8 cellular contexts compared by ENCODE assay signal in genomic region chr16:71722801-71723536, GRCh38.
DNase-seq lines count a peak whose midpoint lies in the region; ATAC-seq and TF ChIP-seq lines count a peak whose summit lies in the region.

No MANE protein-coding gene starts in this region.

- peak overlapping the region; percentile 75 for H3K27ac ChIP-seq in layer of hippocampus (ENCODE audit: low read depth, low read length)

- peak; percentile 51 to 70 for DNase-seq in NCI-H524 (lab: John Stamatoyannopoulos, UW)
- DNase-seq in NCI-H524 treated with DMSO at 0.1 percent for 48 hours (lab: John Stamatoyannopoulos, UW): no peak
- peak; percentile 11 for DNase-seq in NCI-H2107 treated with DMSO at 0.1 percent for 48 hours (lab: John Stamatoyannopoulos, UW; ENCODE audit: unreplicated experiment)
- peak; percentile 32 to 51 for DNase-seq in activated CD4-positive, alpha-beta T cell treated with anti-CD3 and anti-CD28 coated beads for 24 hours (ENCODE audit: low read depth in 2 of 2)
- DNase-seq in choroid plexus epithelial cell (ENCODE audit: low read depth): peak; percentile 56
- DNase-seq in stimulated activated CD4-positive, alpha-beta T cell treated with anti-CD3 and anti-CD28 coated beads, Interleukin-1b, Interleukin-23, amount 100 ng/mL, for 48 hours: peak; percentile 55

- ATAC-seq in HG02852 (IDR thresholded peaks at IDR 0.05; ENCODE audit: unreplicated experiment): peak; percentile 34

- H3K4me3 ChIP-seq in choroid plexus epithelial cell (ENCODE audit: low read depth, low read length): peak overlapping the region; percentile 82

- no peaks in the 10 kb centered on the region for H3K27me3 ChIP-seq in layer of hippocampus (ENCODE audit: control insufficient read depth, insufficient read depth, low read length)

- TF ChIP-seq CTCF in choroid plexus epithelial cell (conservative IDR thresholded peaks at IDR 0.05; ENCODE audit: low read depth, low read length): no peak
